In genomic region chr5:16759147-16759800, GRCh38 we compare ENCODE assay signal across 8 cellular contexts.
DNase-seq lines count a peak whose midpoint lies in the region; ATAC-seq and TF ChIP-seq lines count a peak whose summit lies in the region.

No MANE protein-coding gene starts in this region.

- no peak overlapping the region for H3K4me2 ChIP-seq in GM23338

- ATAC-seq in GM23338 (no peak), omental fat pad (ENCODE audit: low FRiP score) (no peak)

- H3K36me3 Mint-ChIP-seq in GM23338 (ENCODE audit: low read depth): peaks cover 52% of the 10 kb centered on the region
- H3K36me3 Mint-ChIP-seq in nephron progenitor cell (ENCODE audit: low read depth): peaks cover 80% of the 10 kb centered on the region

- H3K27me3 Mint-ChIP-seq in GM23338 (ENCODE audit: insufficient read depth, low read depth, poor library complexity) (peaks cover 3% of the 10 kb centered on the region), nephron progenitor cell (ENCODE audit: low read depth, poor library complexity) (no peaks in the 10 kb centered on the region)

- H3K36me3 ChIP-seq in GM23338 (ENCODE audit: insufficient read depth): peaks cover 19% of the 10 kb centered on the region

- no peak overlapping the region for H2AFZ ChIP-seq in GM23338

- H3F3A ChIP-seq in GM23338 (replicated peaks; ENCODE audit: low read depth): no peaks in the 10 kb centered on the region

- TF ChIP-seq CTCF in GM23338 (conservative IDR thresholded peaks at IDR 0.05; ENCODE audit: low read depth in 2 of 2) (no peak), nephron progenitor cell (IDR thresholded peaks at IDR 0.05) (no peak), omental fat pad (IDR thresholded peaks at IDR 0.05) (no peak)

- peak overlapping the region; percentile 53 for H3K27ac ChIP-seq in GM23338 (ENCODE audit: low read depth)

- peak; percentile 26 for DNase-seq in activated CD4-positive, alpha-beta T cell treated with anti-CD3 and anti-CD28 coated beads for 48 hours
- no peak for DNase-seq in activated CD4-positive, alpha-beta T cell treated with anti-CD3 and anti-CD28 coated beads, Interleukin-2, amount 50 U/mL, for 4 hours
- DNase-seq in GM23338 (ENCODE audit: low spot score) (no peak), NCI-H69 (lab: John Stamatoyannopoulos, UW) (peak; percentile 47), nephron progenitor cell (peak; percentile 18), omental fat pad (ENCODE audit: low spot score) (no peak), 8988T (no peak), cortex of kidney (lab: John Stamatoyannopoulos, UW) (no peak)

- H3K4me1 Mint-ChIP-seq in GM23338 (peaks cover 15% of the 10 kb centered on the region), nephron progenitor cell (peaks cover 26% of the 10 kb centered on the region)

- no peak overlapping the region for H3K4me3 Mint-ChIP-seq in GM23338
- no peak overlapping the region for H3K4me3 Mint-ChIP-seq in nephron progenitor cell

- H3K27ac Mint-ChIP-seq in GM23338 (peak overlapping the region; percentile 21; the same call in 1 of the 2 replicates), nephron progenitor cell (peak overlapping the region; percentile 94)

- H3K9me2 ChIP-seq in GM23338 (ENCODE audit: insufficient read depth): no peaks in the 10 kb centered on the region

- no peaks in the 10 kb centered on the region for H4K20me1 ChIP-seq in GM23338 (replicated peaks; ENCODE audit: insufficient read depth)

- H3K4me1 ChIP-seq in GM23338 (ENCODE audit: insufficient read depth): peaks cover 7% of the 10 kb centered on the region

- H3K27me3 ChIP-seq in GM23338 (ENCODE audit: insufficient read depth): no peaks in the 10 kb centered on the region

- H3K4me3 ChIP-seq in GM23338: no peak overlapping the region

- H3K9me3 Mint-ChIP-seq in GM23338: no peaks in the 10 kb centered on the region
- no peaks in the 10 kb centered on the region for H3K9me3 Mint-ChIP-seq in nephron progenitor cell

- no peaks in the 10 kb centered on the region for H3K79me2 ChIP-seq in GM23338 (replicated peaks; ENCODE audit: insufficient read depth)

TF ChIP-seq in GM23338, 12 proteins besides CTCF, POLR2A, EP300 and RAD21:
- TF ChIP-seq POLR2AphosphoS5 (IDR thresholded peaks at IDR 0.05; ENCODE audit: low read depth) (no peak), JUNB (IDR thresholded peaks at IDR 0.05; ENCODE audit: unreplicated experiment) (no peak), REST (IDR thresholded peaks at IDR 0.05; ENCODE audit: unreplicated experiment) (no peak), STAT1 (IDR thresholded peaks at IDR 0.05; ENCODE audit: unreplicated experiment) (no peak)

Comparison
In these comparisons a context has a peak if more than half of its experiments do, and no peak if none do; other contexts are left out.
1. DNase-seq: peak in activated CD4-positive, alpha-beta T cell treated with anti-CD3 and anti-CD28 coated beads for 48 hours (single experiment), NCI-H69 (single experiment) and nephron progenitor cell (single experiment); none in activated CD4-positive, alpha-beta T cell treated with anti-CD3 and anti-CD28 coated beads, Interleukin-2, amount 50 U/mL, for 4 hours (0 of 2), GM23338 (single experiment), omental fat pad (single experiment), 8988T (single experiment) and cortex of kidney (single experiment).